Comparison of ENCODE assay signal across 1 cellular context in genomic region chr17:71970312-71970711, GRCh38.
TF ChIP-seq lines count a peak whose summit lies in the region.

No MANE protein-coding gene starts in this region.

TF ChIP-seq in GM12891, 5 proteins besides CTCF, POLR2A, EP300 and RAD21 (continued from another document):
- TF ChIP-seq TAF1 (IDR thresholded peaks at IDR 0.05; ENCODE audit: low read depth, low read length) (no peak), POLR2AphosphoS5 (IDR thresholded peaks at IDR 0.05; ENCODE audit: low read depth, low read length) (no peak)
